Comparison of ENCODE assay signal across 16 cellular contexts in the genomic region with DNA sequence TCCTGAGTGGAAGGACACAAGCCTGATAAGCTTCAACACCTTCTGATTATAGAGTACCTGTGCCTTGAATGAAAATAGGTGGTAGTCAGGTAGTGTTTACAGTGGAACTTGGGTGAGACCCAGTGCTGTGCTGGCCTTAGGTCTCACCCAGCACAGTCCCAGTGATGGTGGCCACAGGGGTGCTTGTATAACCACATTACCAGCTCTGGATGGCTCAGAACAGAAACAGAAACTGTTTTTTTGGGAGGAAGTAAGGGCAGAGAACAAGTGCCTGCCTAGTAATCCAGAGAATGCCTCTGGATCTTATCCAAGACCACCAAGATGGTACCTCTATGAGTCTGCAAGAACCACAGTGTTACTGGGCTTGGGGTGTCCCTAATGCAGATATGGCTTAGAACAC.
"Had no signal": no experiment of that assay in that cellular context is flagged by ENCODE, and none has a peak within 500 bp of the region (broad histone marks: within the 10 kb centered on the region; RNA-seq: fewer than 3 reads in every experiment).

No MANE protein-coding gene starts in this region.

- H3K4me1 Mint-ChIP-seq: naive B cell; stimulated activated naive B cell treated with anti-CD40 and anti-IgM and Interleukin-4, amounts not matched to agents 10 μg/mL and 1 μg/mL and 100 μg/mL, for 72 hours had no signal

- H3K27ac Mint-ChIP-seq: effector memory CD8-positive, alpha-beta T cell; naive B cell; stimulated activated naive B cell treated with anti-CD40 and anti-IgM and Interleukin-4, amounts not matched to agents 10 μg/mL and 1 μg/mL and 100 μg/mL, for 72 hours had no signal

- DNase-seq: effector memory CD8-positive, alpha-beta T cell; gastrocnemius medialis; heart right ventricle; hypothalamus; kidney glomerular epithelial cell; mesendoderm; naive B cell; psoas muscle; retina; right lobe of liver; spleen; stimulated activated CD4-positive, alpha-beta T cell treated with anti-CD3 and anti-CD28 coated beads, Interleukin-15, amount 100 ng/mL, for 24 hours; stimulated activated CD4-positive, alpha-beta T cell treated with anti-CD3 and anti-CD28 coated beads, Interleukin-1b, Interleukin-23, amount 100 ng/mL, for 48 hours; stimulated activated CD4-positive, alpha-beta T cell treated with anti-CD3 and anti-CD28 coated beads, Interleukin-4, amount 100 ng/mL, for 24 hours; stimulated activated naive B cell treated with anti-CD40 and anti-IgM and Interleukin-4, amounts not matched to agents 10 μg/mL and 1 μg/mL and 100 μg/mL, for 72 hours; trophoblast cell had no signal

- ATAC-seq: effector memory CD8-positive, alpha-beta T cell; gastrocnemius medialis; heart right ventricle; psoas muscle; right lobe of liver; stimulated activated naive B cell treated with anti-CD40 and anti-IgM and Interleukin-4, amounts not matched to agents 10 μg/mL and 1 μg/mL and 100 μg/mL, for 72 hours had no signal

- H3K4me3 Mint-ChIP-seq: effector memory CD8-positive, alpha-beta T cell; naive B cell; stimulated activated naive B cell treated with anti-CD40 and anti-IgM and Interleukin-4, amounts not matched to agents 10 μg/mL and 1 μg/mL and 100 μg/mL, for 72 hours had no signal
